In the genomic region with DNA sequence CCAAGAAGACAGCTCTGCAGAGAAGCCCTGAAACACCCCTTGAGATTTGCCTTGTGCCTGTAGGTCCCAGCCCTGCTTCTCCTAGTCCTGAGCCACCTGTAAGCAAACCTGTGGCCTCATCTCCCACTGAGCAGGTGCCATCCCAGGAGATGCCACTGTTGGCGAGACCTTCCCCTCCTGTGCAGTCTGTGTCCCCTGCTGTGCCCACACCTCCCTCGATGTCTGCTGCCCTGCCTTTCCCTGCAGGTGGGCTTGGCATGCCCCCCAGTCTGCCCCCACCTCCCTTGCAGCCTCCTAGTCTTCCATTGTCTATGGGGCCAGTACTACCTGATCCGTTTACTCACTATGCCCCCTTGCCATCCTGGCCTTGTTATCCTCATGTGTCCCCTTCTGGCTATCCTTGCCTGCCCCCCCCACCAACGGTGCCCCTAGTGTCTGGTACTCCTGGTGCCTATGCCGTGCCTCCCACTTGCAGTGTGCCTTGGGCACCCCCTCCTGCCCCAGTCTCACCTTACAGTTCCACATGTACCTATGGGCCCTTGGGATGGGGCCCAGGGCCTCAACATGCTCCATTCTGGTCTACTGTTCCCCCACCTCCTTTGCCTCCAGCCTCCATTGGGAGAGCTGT, we compare ENCODE assay signal across 20 cellular contexts. TPM values are rescaled to one million over a fixed set of nuclear protein-coding genes. Genes with fewer than 3 reads are reported as not detected.
DNase-seq lines count a peak whose midpoint lies in the region; ATAC-seq, FAIRE-seq and TF ChIP-seq lines count a peak whose summit lies in the region.
"Had no signal": no experiment of that assay in that cellular context is flagged by ENCODE, and none has a peak within 500 bp of the region (broad histone marks: within the 10 kb centered on the region; RNA-seq: fewer than 3 reads in every experiment).

No MANE protein-coding gene starts in this region.

- TF ChIP-seq CTCF in HepG2 (CRISPR knock-in tag; IDR thresholded peaks at IDR 0.05) (no peak), right lobe of liver (IDR thresholded peaks at IDR 0.05) (no peak), astrocyte (IDR thresholded peaks at IDR 0.05; ENCODE audit: insufficient read depth, low read depth, low read length) (no peak)

- peaks cover 54% of the 10 kb centered on the region for H3K36me3 Mint-ChIP-seq in activated CD4-positive, alpha-beta T cell treated with anti-CD3 and anti-CD28 coated beads, Interleukin-2, amount 10 ng/mL, durations not matched to agents 7 days and 5 days (ENCODE audit: low read depth)
- peaks cover 48% of the 10 kb centered on the region for H3K36me3 Mint-ChIP-seq in astrocyte (ENCODE audit: low read depth, unreplicated experiment)

- ATAC-seq in HepG2 (peak; percentile 8), right lobe of liver (no peak), HG02798 (IDR thresholded peaks at IDR 0.05; ENCODE audit: poor library complexity, unreplicated experiment) (no peak)
- ATAC-seq in stimulated activated naive CD8-positive, alpha-beta T cell treated with anti-CD3 and anti-CD28 coated beads, Interleukin-15, amount 100 ng/mL, for 72 hours = no peak

- no peak for FAIRE-seq in HepG2 (lab: Jason Lieb, UNC)
- no peak for FAIRE-seq in astrocyte (lab: Jason Lieb, UNC)

- H3K79me2 ChIP-seq in HepG2 (ENCODE audit: insufficient read depth, low read length) (peaks cover 29% of the 10 kb centered on the region), astrocyte (ENCODE audit: insufficient read depth, low read length) (peaks cover 91% of the 10 kb centered on the region)

- peaks cover 3% of the 10 kb centered on the region for H3K4me1 ChIP-seq in HepG2 (ENCODE audit: insufficient read depth, low read length)
- no peaks in the 10 kb centered on the region for H3K4me1 ChIP-seq in right lobe of liver
- peaks cover 2% of the 10 kb centered on the region for H3K4me1 ChIP-seq in astrocyte (ENCODE audit: insufficient read depth, low read length)

- no peak overlapping the region for H3K9ac ChIP-seq in HepG2 (ENCODE audit: insufficient read depth, low read depth, low read length)
- H3K9ac ChIP-seq in astrocyte (ENCODE audit: low read length) = no peak overlapping the region

- POLR2A ChIA-PET in activated CD4-positive, alpha-beta T cell treated with anti-CD3 and anti-CD28 coated beads, Interleukin-2, amount 10 ng/mL, durations not matched to agents 7 days and 5 days (lab: Charles Lee) = no interaction called here
- POLR2A ChIA-PET in HepG2 (lab: Yijun Ruan, JAX) = interaction anchor here (2.3 kb wide), 1 partner anchor 10 kb away, joined by 11 read pairs; a partner anchor contains a TSS

- no TSS peak for BruUV-seq in HepG2 (replicated peaks; lab: Mats Ljungman, UMichigan)

- H3K4me3 Mint-ChIP-seq in activated CD4-positive, alpha-beta T cell treated with anti-CD3 and anti-CD28 coated beads, Interleukin-2, amount 10 ng/mL, durations not matched to agents 7 days and 5 days = no peak overlapping the region
- peak overlapping the region; percentile 60 for H3K4me3 Mint-ChIP-seq in astrocyte (ENCODE audit: unreplicated experiment)
- H3K4me3 Mint-ChIP-seq in stimulated activated naive CD8-positive, alpha-beta T cell treated with anti-CD3 and anti-CD28 coated beads, Interleukin-15, amount 100 ng/mL, for 72 hours = no peak overlapping the region
- H3K4me3 Mint-ChIP-seq: CD14-positive monocyte had no signal

- H3K9me3 Mint-ChIP-seq in activated CD4-positive, alpha-beta T cell treated with anti-CD3 and anti-CD28 coated beads, Interleukin-2, amount 10 ng/mL, durations not matched to agents 7 days and 5 days = no peaks in the 10 kb centered on the region
- no peaks in the 10 kb centered on the region for H3K9me3 Mint-ChIP-seq in astrocyte (ENCODE audit: unreplicated experiment)
- no peaks in the 10 kb centered on the region for H3K9me3 Mint-ChIP-seq in stimulated activated naive CD8-positive, alpha-beta T cell treated with anti-CD3 and anti-CD28 coated beads, Interleukin-15, amount 100 ng/mL, for 72 hours
- H3K9me3 Mint-ChIP-seq: CD14-positive monocyte had no signal

- H4K20me1 ChIP-seq in HepG2 (ENCODE audit: insufficient read depth, low read length) = peaks cover 28% of the 10 kb centered on the region
- peaks cover 92% of the 10 kb centered on the region for H4K20me1 ChIP-seq in astrocyte (ENCODE audit: insufficient read depth, low read length)

- CTCF ChIA-PET in activated CD4-positive, alpha-beta T cell treated with anti-CD3 and anti-CD28 coated beads, Interleukin-2, amount 10 ng/mL, durations not matched to agents 7 days and 5 days (lab: Charles Lee) = interaction anchor here (6.9 kb wide), 1 partner anchor 8 kb away, joined by 73 read pairs; a partner anchor contains a TSS
- CTCF ChIA-PET in HepG2 (lab: Yijun Ruan, JAX; ENCODE audit: low intra/inter-chr PET ratio, low total read pairs) = no interaction called here

- H3K4me3 ChIP-seq in HepG2 (replicated peaks in 1 of 3; ENCODE audit: insufficient read depth in 1 of 3, low read depth in 2 of 3, low read length in 3 of 3) (no peak overlapping the region), right lobe of liver (no peak overlapping the region), astrocyte (ENCODE audit: insufficient read depth, low read depth, low read length) (no peak overlapping the region)

- in situ Hi-C loops in HepG2 (cut with HindIII; ENCODE audit: extremely low pct_ligation_motif_present, low pct_unique_long_range_greater_than_20kb) = no loop called here

- H2AFZ ChIP-seq in HepG2 (ENCODE audit: low read length) (no peak overlapping the region), astrocyte (ENCODE audit: low read depth, low read length) (no peak overlapping the region)

- TF ChIP-seq POLR2A in HepG2 (IDR thresholded peaks at IDR 0.05; ENCODE audit: insufficient read depth in 1 of 2, low read depth in 2 of 2, low read length in 2 of 2) (no peak), right lobe of liver (IDR thresholded peaks at IDR 0.05) (no peak)

- H3K27me3 ChIP-seq in HepG2 (ENCODE audit: control insufficient read depth in 1 of 2, insufficient read depth in 2 of 2, low read length in 2 of 2) = no peaks in the 10 kb centered on the region
- H3K27me3 ChIP-seq in right lobe of liver = no peaks in the 10 kb centered on the region
- H3K27me3 ChIP-seq in astrocyte (ENCODE audit: insufficient read depth, low read length) = no peaks in the 10 kb centered on the region

- TF ChIP-seq EP300 in HepG2 (IDR thresholded peaks at IDR 0.05; ENCODE audit: low read depth in 2 of 2, low read length in 2 of 2) (no peak), HepG2 (CRISPR knock-in tag; IDR thresholded peaks at IDR 0.05; ENCODE audit: borderline replicate concordance) (no peak)

- H3K4me1 Mint-ChIP-seq in activated CD4-positive, alpha-beta T cell treated with anti-CD3 and anti-CD28 coated beads, Interleukin-2, amount 10 ng/mL, durations not matched to agents 7 days and 5 days = peaks cover 11% of the 10 kb centered on the region
- peaks cover 25% of the 10 kb centered on the region for H3K4me1 Mint-ChIP-seq in astrocyte (ENCODE audit: low read depth, unreplicated experiment)
- peaks cover 57% of the 10 kb centered on the region for H3K4me1 Mint-ChIP-seq in stimulated activated naive CD8-positive, alpha-beta T cell treated with anti-CD3 and anti-CD28 coated beads, Interleukin-15, amount 100 ng/mL, for 72 hours
- H3K4me1 Mint-ChIP-seq: CD14-positive monocyte had no signal

- H3K9me3 ChIP-seq in HepG2 (ENCODE audit: low read length) (no peaks in the 10 kb centered on the region), right lobe of liver (no peaks in the 10 kb centered on the region), astrocyte (ENCODE audit: insufficient read depth, low read depth, low read length) (no peaks in the 10 kb centered on the region)

- H3K36me3 ChIP-seq in HepG2 (replicated peaks in 1 of 2; ENCODE audit: control insufficient read depth in 1 of 2, insufficient read depth in 2 of 2, low read length in 2 of 2) (peaks cover 46 to 81% of the 10 kb centered on the region in 2 experiments), right lobe of liver (peaks cover 0 to 45% (median 22%) of the 10 kb centered on the region in 4 donors), astrocyte (ENCODE audit: insufficient read depth, low read length) (peaks cover 67% of the 10 kb centered on the region)

- H3K27me3 Mint-ChIP-seq in activated CD4-positive, alpha-beta T cell treated with anti-CD3 and anti-CD28 coated beads, Interleukin-2, amount 10 ng/mL, durations not matched to agents 7 days and 5 days = no peaks in the 10 kb centered on the region
- H3K27me3 Mint-ChIP-seq in astrocyte (ENCODE audit: low read depth, unreplicated experiment) = no peaks in the 10 kb centered on the region
- H3K27me3 Mint-ChIP-seq in stimulated activated naive CD8-positive, alpha-beta T cell treated with anti-CD3 and anti-CD28 coated beads, Interleukin-15, amount 100 ng/mL, for 72 hours = no peaks in the 10 kb centered on the region

- 92% methylated on average over 5 of the region's 5 CpGs for WGBS in HepG2 (ENCODE audit: low lambda C conversion rate)
- 87% methylated on average over 3 of the region's 5 CpGs for WGBS in right lobe of liver (ENCODE audit: insufficient coverage, low coverage, low lambda C conversion rate, missing lambda C conversion rate)

- H3K4me2 ChIP-seq in HepG2 (ENCODE audit: low read depth, low read length) (no peak overlapping the region), astrocyte (ENCODE audit: low read length) (no peak overlapping the region)

- peak overlapping the region; percentile 62 for H3K27ac Mint-ChIP-seq in activated CD4-positive, alpha-beta T cell treated with anti-CD3 and anti-CD28 coated beads, Interleukin-2, amount 10 ng/mL, durations not matched to agents 7 days and 5 days
- no peak overlapping the region for H3K27ac Mint-ChIP-seq in astrocyte (ENCODE audit: unreplicated experiment)
- H3K27ac Mint-ChIP-seq in stimulated activated naive CD8-positive, alpha-beta T cell treated with anti-CD3 and anti-CD28 coated beads, Interleukin-15, amount 100 ng/mL, for 72 hours = peak overlapping the region; percentile 29 to 88

- no peak for DNase-seq in activated CD4-positive, alpha-beta T cell treated with anti-CD3 and anti-CD28 coated beads, Interleukin-2, amount 10 ng/mL, durations not matched to agents 7 days and 5 days
- no peak for DNase-seq in activated CD4-positive, alpha-beta T cell treated with anti-CD3 and anti-CD28 coated beads for 48 hours
- DNase-seq in HepG2 (ENCODE audit: low spot score) (no peak), right lobe of liver (no peak), astrocyte (ENCODE audit: low read depth) (no peak), posterior vena cava (ENCODE audit: low spot score) (no peak)
- no peak for DNase-seq in stimulated activated naive CD8-positive, alpha-beta T cell treated with anti-CD3 and anti-CD28 coated beads, Interleukin-15, amount 100 ng/mL, for 72 hours
- DNase-seq: AML-193, COR-L47, DMS153, GDM1, HCEC 1CT, NCI-H1417 treated with DMSO at 0.1 percent for 48 hours, NCI-H187 treated with DMSO at 0.1 percent for 48 hours, NCI-H2227 treated with DMSO at 0.1 percent for 48 hours, NCI-H524 treated with DMSO at 0.1 percent for 48 hours, SIG-M5 had no signal

- no peak overlapping the region for H3K27ac ChIP-seq in HepG2 (ENCODE audit: extremely low read length, insufficient read depth, low read length)
- H3K27ac ChIP-seq in right lobe of liver = no peak overlapping the region
- no peak overlapping the region for H3K27ac ChIP-seq in astrocyte (ENCODE audit: low read depth, low read length)
- H3K27ac ChIP-seq: 22Rv1 had no signal

- intact Hi-C loops in HepG2 (cut with micrococcal nuclease; ENCODE audit: unreplicated experiment) = no loop called here
- intact Hi-C loops in right lobe of liver (cut with DNase I) = no loop called here
- intact Hi-C loops in posterior vena cava (cut with DNase I) = no loop called here

- TF ChIP-seq RAD21 in HepG2 (CRISPR knock-in tag; IDR thresholded peaks at IDR 0.05) = no peak

RNA-seq across cellular contexts. Expression of a gene that starts 8.2 kb away (rescaled TPM):
- 10 to 100 TPM; 47.7 to 49.4 TPM for total RNA-seq in activated CD4-positive, alpha-beta T cell treated with anti-CD3 and anti-CD28 coated beads, Interleukin-2, amount 10 ng/mL, durations not matched to agents 7 days and 5 days
- 19.0 and 24.2 TPM in 2 replicates for total RNA-seq in HepG2 (2016; rRNA removed; fragmentation: Illumina TruSeq; extraction: Trizol)
- total RNA-seq in HepG2 (2016; cell fraction: cytosol; rRNA removed; fragmentation: Illumina TruSeq; extraction: Trizol; ENCODE audit: low read depth) = 7.2 and 10.9 TPM in 2 replicates
- total RNA-seq in HepG2 (2016; cell fraction: insoluble cytoplasmic fraction; rRNA removed; fragmentation: Illumina TruSeq; extraction: Trizol) = 16.2 and 25.6 TPM in 2 replicates
- 10.3 and 12.7 TPM in 2 replicates for total RNA-seq in HepG2 (2016; cell fraction: membrane; rRNA removed; fragmentation: Illumina TruSeq; extraction: Trizol)
- 31.9 and 36.2 TPM in 2 replicates for total RNA-seq in HepG2 (2016; cell fraction: nucleus; rRNA removed; fragmentation: Illumina TruSeq; extraction: Trizol)
- 18.7 and 21.3 TPM in 2 replicates for polyA plus RNA-seq in HepG2 (2011; rRNA removed)
- polyA plus RNA-seq in HepG2 (2011; cell fraction: cytosol; rRNA removed) = 7.1 and 7.2 TPM in 2 replicates
- polyA plus RNA-seq in HepG2 (2011; cell fraction: nucleus; rRNA removed) = 57.6 and 66.0 TPM in 2 replicates
- 21.1 and 29.8 TPM in 2 replicates for polyA plus RNA-seq in HepG2 (2012)
- polyA plus RNA-seq in HepG2 (2016; cell fraction: cytosol; fragmentation: Illumina TruSeq; extraction: Trizol; ENCODE audit: low read depth) = 2.5 and 2.9 TPM in 2 replicates
- 21.7 and 29.6 TPM in 2 replicates for polyA plus RNA-seq in HepG2 (2016; cell fraction: insoluble cytoplasmic fraction; fragmentation: Illumina TruSeq; extraction: Trizol; ENCODE audit: low read depth)
- 4.7 and 6.5 TPM in 2 replicates for polyA plus RNA-seq in HepG2 (2016; cell fraction: membrane; fragmentation: Illumina TruSeq; extraction: Trizol; ENCODE audit: low read depth)
- 102 and 107 TPM in 2 replicates for polyA plus RNA-seq in HepG2 (2016; cell fraction: nucleus; fragmentation: Illumina TruSeq; extraction: Trizol; ENCODE audit: insufficient read depth, low read depth)
- 68.7 and 95.3 TPM in 2 replicates for polyA minus RNA-seq in HepG2 (2011; rRNA and poly(A)+ RNA removed; ENCODE audit: low replicate concordance)
- 12.3 and 14.3 TPM in 2 replicates for polyA minus RNA-seq in HepG2 (2011; cell fraction: cytosol; rRNA and poly(A)+ RNA removed)
- polyA minus RNA-seq in HepG2 (2011; cell fraction: nucleus; rRNA and poly(A)+ RNA removed) = 42.9 and 47.7 TPM in 2 replicates
- 10 to 100 TPM in 3 of 6 experiments, 1 to 10 TPM in 3; 7.9 to 18.2 (median 10.3) TPM for total RNA-seq in right lobe of liver
- total RNA-seq in astrocyte = 54.1 and 56.9 TPM in 2 replicates
- total RNA-seq in posterior vena cava = 10 to 100 TPM; 21.7 to 32.8 TPM

RNA-seq across cellular contexts. Expression of a gene that starts 11.2 kb away (rescaled TPM):
- 10 to 100 TPM; 80.5 to 81.3 TPM for total RNA-seq in activated CD4-positive, alpha-beta T cell treated with anti-CD3 and anti-CD28 coated beads, Interleukin-2, amount 10 ng/mL, durations not matched to agents 7 days and 5 days
- total RNA-seq in HepG2 (2016; rRNA removed; fragmentation: Illumina TruSeq; extraction: Trizol) (81.0 and 102 TPM in 2 replicates), right lobe of liver (10 to 100 TPM; 16.0 to 60.2 (median 27.3) TPM), astrocyte (84.1 and 92.9 TPM in 2 replicates), posterior vena cava (10 to 100 TPM; 32.6 to 38.6 TPM)
- 17.2 and 19.9 TPM in 2 replicates for total RNA-seq in HepG2 (2016; cell fraction: cytosol; rRNA removed; fragmentation: Illumina TruSeq; extraction: Trizol; ENCODE audit: low read depth)
- 80.9 and 91.8 TPM in 2 replicates for total RNA-seq in HepG2 (2016; cell fraction: insoluble cytoplasmic fraction; rRNA removed; fragmentation: Illumina TruSeq; extraction: Trizol)
- 26.9 and 30.0 TPM in 2 replicates for total RNA-seq in HepG2 (2016; cell fraction: membrane; rRNA removed; fragmentation: Illumina TruSeq; extraction: Trizol)
- 53.2 and 53.8 TPM in 2 replicates for total RNA-seq in HepG2 (2016; cell fraction: nucleus; rRNA removed; fragmentation: Illumina TruSeq; extraction: Trizol)
- 47.9 and 50.6 TPM in 2 replicates for polyA plus RNA-seq in HepG2 (2011; rRNA removed)
- 40.3 and 62.0 TPM in 2 replicates for polyA plus RNA-seq in HepG2 (2011; cell fraction: cytosol; rRNA removed)
- polyA plus RNA-seq in HepG2 (2011; cell fraction: nucleus; rRNA removed) = 33.5 and 37.8 TPM in 2 replicates
- polyA plus RNA-seq in HepG2 (2012) = 54.4 and 57.6 TPM in 2 replicates
- polyA plus RNA-seq in HepG2 (2016; cell fraction: cytosol; fragmentation: Illumina TruSeq; extraction: Trizol; ENCODE audit: low read depth) = 9.9 and 10.0 TPM in 2 replicates
- polyA plus RNA-seq in HepG2 (2016; cell fraction: insoluble cytoplasmic fraction; fragmentation: Illumina TruSeq; extraction: Trizol; ENCODE audit: low read depth) = 121 and 139 TPM in 2 replicates
- 22.5 and 24.8 TPM in 2 replicates for polyA plus RNA-seq in HepG2 (2016; cell fraction: membrane; fragmentation: Illumina TruSeq; extraction: Trizol; ENCODE audit: low read depth)
- 109 and 124 TPM in 2 replicates for polyA plus RNA-seq in HepG2 (2016; cell fraction: nucleus; fragmentation: Illumina TruSeq; extraction: Trizol; ENCODE audit: insufficient read depth, low read depth)
- 29.3 and 125 TPM in 2 replicates for polyA minus RNA-seq in HepG2 (2011; rRNA and poly(A)+ RNA removed; ENCODE audit: low replicate concordance)
- 38.1 and 41.4 TPM in 2 replicates for polyA minus RNA-seq in HepG2 (2011; cell fraction: cytosol; rRNA and poly(A)+ RNA removed)
- polyA minus RNA-seq in HepG2 (2011; cell fraction: nucleus; rRNA and poly(A)+ RNA removed) = 17.3 and 24.7 TPM in 2 replicates

RNA-seq across cellular contexts. Expression of a gene that starts 20.9 kb away (rescaled TPM):
- total RNA-seq in activated CD4-positive, alpha-beta T cell treated with anti-CD3 and anti-CD28 coated beads, Interleukin-2, amount 10 ng/mL, durations not matched to agents 7 days and 5 days = 100 to 1,000 TPM in 1 of 2 experiments, 10 to 100 TPM in 1; 96.2 to 105 TPM
- 13.2 and 17.2 TPM in 2 replicates for total RNA-seq in HepG2 (2016; rRNA removed; fragmentation: Illumina TruSeq; extraction: Trizol)
- total RNA-seq in HepG2 (2016; cell fraction: cytosol; rRNA removed; fragmentation: Illumina TruSeq; extraction: Trizol; ENCODE audit: low read depth) = 2.0 and 2.5 TPM in 2 replicates
- total RNA-seq in HepG2 (2016; cell fraction: insoluble cytoplasmic fraction; rRNA removed; fragmentation: Illumina TruSeq; extraction: Trizol) = 10.9 and 17.8 TPM in 2 replicates
- total RNA-seq in HepG2 (2016; cell fraction: membrane; rRNA removed; fragmentation: Illumina TruSeq; extraction: Trizol) = 7.2 and 8.2 TPM in 2 replicates
- 16.0 and 18.2 TPM in 2 replicates for total RNA-seq in HepG2 (2016; cell fraction: nucleus; rRNA removed; fragmentation: Illumina TruSeq; extraction: Trizol)
- 45.5 and 52.2 TPM in 2 replicates for polyA plus RNA-seq in HepG2 (2011; rRNA removed)
- 23.6 and 27.6 TPM in 2 replicates for polyA plus RNA-seq in HepG2 (2011; cell fraction: cytosol; rRNA removed)
- 182 and 199 TPM in 2 replicates for polyA plus RNA-seq in HepG2 (2011; cell fraction: nucleus; rRNA removed)
- polyA plus RNA-seq in HepG2 (2012) = 20.4 and 24.8 TPM in 2 replicates
- polyA plus RNA-seq in HepG2 (2016; cell fraction: cytosol; fragmentation: Illumina TruSeq; extraction: Trizol; ENCODE audit: low read depth) = 2.1 and 2.6 TPM in 2 replicates
- 15.0 and 17.5 TPM in 2 replicates for polyA plus RNA-seq in HepG2 (2016; cell fraction: insoluble cytoplasmic fraction; fragmentation: Illumina TruSeq; extraction: Trizol; ENCODE audit: low read depth)
- 5.5 and 5.8 TPM in 2 replicates for polyA plus RNA-seq in HepG2 (2016; cell fraction: membrane; fragmentation: Illumina TruSeq; extraction: Trizol; ENCODE audit: low read depth)
- polyA plus RNA-seq in HepG2 (2016; cell fraction: nucleus; fragmentation: Illumina TruSeq; extraction: Trizol; ENCODE audit: insufficient read depth, low read depth) = 49.4 and 52.8 TPM in 2 replicates
- 61.4 and 104 TPM in 2 replicates for polyA minus RNA-seq in HepG2 (2011; rRNA and poly(A)+ RNA removed; ENCODE audit: low replicate concordance)
- polyA minus RNA-seq in HepG2 (2011; cell fraction: cytosol; rRNA and poly(A)+ RNA removed) = 17.4 and 19.1 TPM in 2 replicates
- 34.2 and 39.5 TPM in 2 replicates for polyA minus RNA-seq in HepG2 (2011; cell fraction: nucleus; rRNA and poly(A)+ RNA removed)
- 10 to 100 TPM; 11.2 to 14.7 (median 13.0) TPM for total RNA-seq in right lobe of liver
- total RNA-seq in astrocyte = 126 and 134 TPM in 2 replicates
- 10 to 100 TPM; 28.9 to 32.7 TPM for total RNA-seq in posterior vena cava
